Comparison of ENCODE assay signal across 29 cellular contexts in the genomic region with DNA sequence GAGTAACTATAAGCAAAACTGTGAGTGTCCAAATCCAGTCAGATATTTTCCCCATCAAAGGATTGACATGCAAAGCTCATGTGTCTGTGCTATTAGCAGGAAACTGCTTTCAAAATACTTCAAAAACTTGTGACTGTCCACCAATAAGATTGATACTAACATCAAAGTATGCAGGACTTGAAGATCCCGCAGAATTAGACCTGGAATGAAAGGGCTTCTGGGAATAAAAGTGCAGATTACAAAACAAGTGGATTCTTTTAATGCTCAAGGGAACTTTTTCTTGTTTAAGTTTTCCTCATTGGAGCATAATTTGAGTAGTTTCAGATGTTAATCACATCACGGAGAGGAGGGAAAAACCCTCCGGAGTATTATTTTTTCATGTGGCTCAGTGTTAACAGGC. TPM values are rescaled to one million over a fixed set of nuclear protein-coding genes. Genes with fewer than 3 reads are reported as not detected.
"Had no signal": no experiment of that assay in that cellular context is flagged by ENCODE, and none has a peak within 500 bp of the region (broad histone marks: within the 10 kb centered on the region; RNA-seq: fewer than 3 reads in every experiment).

No MANE protein-coding gene starts in this region.

- H3K27me3 ChIP-seq: colonic mucosa, left lung, right lobe of liver, transverse colon, uterus had no signal

- H3K27ac Mint-ChIP-seq: activated naive CD8-positive, alpha-beta T cell treated with anti-CD3 and anti-CD28 coated beads, Interleukin-2, amount 10 ng/mL, durations not matched to agents 7 days and 5 days; activated T-cell treated with anti-CD3 and anti-CD28 coated beads, Interleukin-2, amount 50 U/mL, for 24 hours; activated T-helper 2 cell treated with anti-CD3 and anti-CD28 coated beads, Interferon-gamma antibody, Interleukin-2, Interleukin-4, amounts not matched to agents 10 μg/mL and 5 μg/mL and 100 μg/mL, durations not matched to agents 14 hours and 24 hours and 36 hours; effector memory CD8-positive, alpha-beta T cell; stimulated activated memory B cell treated with anti-CD40 and anti-IgM and Interleukin-4, amounts not matched to agents 10 μg/mL and 1 μg/mL and 100 μg/mL, for 72 hours; WTC11 had no signal

- H3K36me3 Mint-ChIP-seq: activated naive CD8-positive, alpha-beta T cell treated with anti-CD3 and anti-CD28 coated beads, Interleukin-2, amount 10 ng/mL, durations not matched to agents 7 days and 5 days; naive thymus-derived CD4-positive, alpha-beta T cell; stimulated activated memory B cell treated with anti-CD40 and anti-IgM and Interleukin-4, amounts not matched to agents 10 μg/mL and 1 μg/mL and 100 μg/mL, for 72 hours had no signal

- H3K27ac ChIP-seq: colonic mucosa, dorsolateral prefrontal cortex, foreskin keratinocyte, left lung, right lobe of liver, stomach, transverse colon, uterus had no signal

- H3K36me3 ChIP-seq: colonic mucosa, left lung, right lobe of liver, stomach, transverse colon, uterus had no signal

- ATAC-seq: effector memory CD8-positive, alpha-beta T cell; esophagus mucosa; foreskin keratinocyte; left lung; naive thymus-derived CD4-positive, alpha-beta T cell; right lobe of liver; stimulated activated memory B cell treated with anti-CD40 and anti-IgM and Interleukin-4, amounts not matched to agents 10 μg/mL and 1 μg/mL and 100 μg/mL, for 72 hours; WTC11 had no signal

- H3K4me1 ChIP-seq: colonic mucosa, foreskin keratinocyte, left lung, right lobe of liver, stomach, transverse colon, uterus had no signal

- H3K4me3 ChIP-seq: colonic mucosa, dorsolateral prefrontal cortex, left lung, lung, right lobe of liver, stomach, transverse colon, uterus had no signal

- H3K9me3 Mint-ChIP-seq: activated naive CD8-positive, alpha-beta T cell treated with anti-CD3 and anti-CD28 coated beads, Interleukin-2, amount 10 ng/mL, durations not matched to agents 7 days and 5 days; activated T-cell treated with anti-CD3 and anti-CD28 coated beads, Interleukin-2, amount 50 U/mL, for 24 hours; activated T-helper 2 cell treated with anti-CD3 and anti-CD28 coated beads, Interferon-gamma antibody, Interleukin-2, Interleukin-4, amounts not matched to agents 10 μg/mL and 5 μg/mL and 100 μg/mL, durations not matched to agents 14 hours and 24 hours and 36 hours had no signal

- H3K9me3 ChIP-seq: colonic mucosa, left lung, right lobe of liver, transverse colon, uterus had no signal

- DNase-seq: activated CD8-positive, alpha-beta memory T cell treated with anti-CD3 and anti-CD28 coated beads for 24 hours; activated CD8-positive, alpha-beta memory T cell treated with anti-CD3 and anti-CD28 coated beads, Interleukin-2, amount 50 U/mL, for 4 hours; activated naive CD4-positive, alpha-beta T cell treated with Interleukin-2 at 50 U/mL for 16 hours; activated naive CD8-positive, alpha-beta T cell treated with anti-CD3 and anti-CD28 coated beads, Interleukin-2, amount 10 ng/mL, durations not matched to agents 7 days and 5 days; activated T-cell treated with anti-CD3 and anti-CD28 coated beads, Interleukin-2, amount 50 U/mL, for 24 hours; amygdala; colonic mucosa; dorsolateral prefrontal cortex; effector memory CD8-positive, alpha-beta T cell; foreskin keratinocyte; hippocampal formation; kidney glomerular epithelial cell; left lung; naive thymus-derived CD4-positive, alpha-beta T cell; occipital lobe; right lobe of liver; small intestine; stimulated activated CD4-positive, alpha-beta T cell treated with anti-CD3 and anti-CD28 coated beads, Interleukin-2, amount 100 ng/mL, for 24 hours; stomach; T1000; transverse colon; uterus had no signal

RNA-seq across cellular contexts. Expression of a gene that starts 33.8 kb away (rescaled TPM):
- total RNA-seq: activated T-helper 2 cell treated with anti-CD3 and anti-CD28 coated beads, Interferon-gamma antibody, Interleukin-2, Interleukin-4, amounts not matched to agents 10 μg/mL and 5 μg/mL and 100 μg/mL, durations not matched to agents 14 hours and 24 hours and 36 hours; endothelial cell of umbilical vein; naive thymus-derived CD4-positive, alpha-beta T cell; neural crest cell had no signal
- polyA plus RNA-seq: endothelial cell of umbilical vein; foreskin keratinocyte; naive thymus-derived CD4-positive, alpha-beta T cell had no signal
